In genomic region chr11:65588199-65589054, GRCh38 we compare ENCODE assay signal across 8 cellular contexts. TPM values are rescaled to one million over a fixed set of nuclear protein-coding genes. Genes with fewer than 3 reads are reported as not detected.
DNase-seq lines count a peak whose midpoint lies in the region; ATAC-seq and TF ChIP-seq lines count a peak whose summit lies in the region.

No MANE protein-coding gene starts in this region.

- no peaks in the 10 kb centered on the region for H3K27me3 ChIP-seq in BJ (ENCODE audit: control insufficient read depth, insufficient read depth, low read length)
- peaks cover 37% of the 10 kb centered on the region for H3K27me3 ChIP-seq in cardiac muscle cell

- CTCF ChIA-PET in BJ (lab: Yijun Ruan, JAX), result interaction anchor here (0.7 to 11.8 kb wide), 15 partner anchors 10 to 235 kb away, joined by 3 to 134 read pairs (median 5); partner anchors contain the start of genes EHBP1L1, FAM89B, MAP3K11 and SIPA1

- peak; percentile 58 for TF ChIP-seq CTCF in BJ (IDR thresholded peaks at IDR 0.05; ENCODE audit: insufficient read depth, low read depth, low read length)
- TF ChIP-seq CTCF in cardiac muscle cell (IDR thresholded peaks at IDR 0.05; ENCODE audit: low read depth, low read length), result peak; percentile 48

- H3K4me3 ChIP-seq in BJ (ENCODE audit: low read depth, low read length) (no peak overlapping the region), cardiac muscle cell (no peak overlapping the region), skin epidermis (no peak overlapping the region)

- DNase-seq in BJ (ENCODE audit: low read depth), result no peak
- DNase-seq in RKO (ENCODE audit: low spot score), result peak; percentile 40
- DNase-seq in activated T-helper 9 cell treated with anti-CD3 and anti-CD28 coated beads, Interleukin-2, amount 50 U/mL, for 16 hours (ENCODE audit: low read depth), result peak; percentile 55
- DNase-seq in cardiac muscle cell (ENCODE audit: low read depth in 1 of 2, low spot score in 1 of 2), result peak; percentile 59 to 71
- no peak for DNase-seq in dedifferentiated amniotic fluid mesenchymal stem cell (ENCODE audit: extremely low spot score)

- peak; percentile 80 for ATAC-seq in GM18909 (IDR thresholded peaks at IDR 0.05; ENCODE audit: poor library complexity, unreplicated experiment)
- ATAC-seq in HG03095 (IDR thresholded peaks at IDR 0.05; ENCODE audit: unreplicated experiment), result peak; percentile 71

- H3K4me1 ChIP-seq in cardiac muscle cell (ENCODE audit: low read depth), result peaks cover 17% of the 10 kb centered on the region

- H3K36me3 ChIP-seq in BJ (ENCODE audit: control insufficient read depth, insufficient read depth, low read length), result peaks cover 17% of the 10 kb centered on the region
- H3K36me3 ChIP-seq in cardiac muscle cell, result no peaks in the 10 kb centered on the region

- no peaks in the 10 kb centered on the region for H3K9me3 ChIP-seq in cardiac muscle cell (ENCODE audit: low read depth)

- H3K27ac ChIP-seq in cardiac muscle cell (peak overlapping the region; percentile 63), skin epidermis (peak overlapping the region in 20 of 21 experiments; percentile 17 to 86 (median 68))

- POLR2A ChIA-PET in BJ (lab: Charles Lee), result interaction anchor here (1.1 kb wide), 1 partner anchor 11 kb away, joined by 4 read pairs; no protein-coding TSS in a partner anchor

RNA-seq across cellular contexts. Expression of gene KCNK7, which starts 7.2 kb away (rescaled TPM):
- 0.06 and 0.07 TPM in 2 replicates for polyA plus RNA-seq in BJ (2011; rRNA removed)
- polyA minus RNA-seq in BJ (2011; rRNA and poly(A)+ RNA removed), result not detected in 2 replicates
- total RNA-seq in cardiac muscle cell, result 0.25 TPM in 1 of 2 replicates, not detected in the other
- polyA plus RNA-seq in cardiac muscle cell, result not detected in 2 replicates

RNA-seq across cellular contexts. Expression of gene EHBP1L1, which starts 12.6 kb away (rescaled TPM):
- polyA plus RNA-seq in BJ (2011; rRNA removed) (17.9 and 30.9 TPM in 2 replicates), cardiac muscle cell (14.2 and 30.0 TPM in 2 replicates)
- polyA minus RNA-seq in BJ (2011; rRNA and poly(A)+ RNA removed), result 28.1 and 30.8 TPM in 2 replicates
- total RNA-seq in cardiac muscle cell, result 14.9 and 50.5 TPM in 2 replicates

RNA-seq across cellular contexts. Expression of gene FAM89B, which starts 16.1 kb away (rescaled TPM):
- 38.2 and 56.9 TPM in 2 replicates for polyA plus RNA-seq in BJ (2011; rRNA removed)
- 23.4 and 32.3 TPM in 2 replicates for polyA minus RNA-seq in BJ (2011; rRNA and poly(A)+ RNA removed)
- 42.9 and 71.8 TPM in 2 replicates for total RNA-seq in cardiac muscle cell
- 96.0 and 132 TPM in 2 replicates for polyA plus RNA-seq in cardiac muscle cell

RNA-seq across cellular contexts. Expression of gene ZNRD2, which starts 18.1 kb away (rescaled TPM):
- polyA plus RNA-seq in BJ (2011; rRNA removed) (48.7 and 73.3 TPM in 2 replicates), cardiac muscle cell (55.7 and 70.5 TPM in 2 replicates)
- polyA minus RNA-seq in BJ (2011; rRNA and poly(A)+ RNA removed), result 7.9 and 13.5 TPM in 2 replicates
- total RNA-seq in cardiac muscle cell, result 56.6 and 57.4 TPM in 2 replicates

RNA-seq across cellular contexts. Expression of gene MAP3K11, which starts 25.6 kb away (rescaled TPM):
- polyA plus RNA-seq in BJ (2011; rRNA removed), result 11.7 and 18.1 TPM in 2 replicates
- polyA minus RNA-seq in BJ (2011; rRNA and poly(A)+ RNA removed), result 14.3 and 18.0 TPM in 2 replicates
- 44.8 and 63.1 TPM in 2 replicates for total RNA-seq in cardiac muscle cell
- 25.9 and 31.2 TPM in 2 replicates for polyA plus RNA-seq in cardiac muscle cell

Comparison
In these comparisons a context has a peak if more than half of its experiments do, and no peak if none do; other contexts are left out.
1. DNase-seq: peak in RKO (single experiment), activated T-helper 9 cell treated with anti-CD3 and anti-CD28 coated beads, Interleukin-2, amount 50 U/mL, for 16 hours (single experiment) and cardiac muscle cell (2 of 2); none in BJ (single experiment) and dedifferentiated amniotic fluid mesenchymal stem cell (single experiment).